12 cellular contexts compared by ENCODE assay signal in the genomic region with DNA sequence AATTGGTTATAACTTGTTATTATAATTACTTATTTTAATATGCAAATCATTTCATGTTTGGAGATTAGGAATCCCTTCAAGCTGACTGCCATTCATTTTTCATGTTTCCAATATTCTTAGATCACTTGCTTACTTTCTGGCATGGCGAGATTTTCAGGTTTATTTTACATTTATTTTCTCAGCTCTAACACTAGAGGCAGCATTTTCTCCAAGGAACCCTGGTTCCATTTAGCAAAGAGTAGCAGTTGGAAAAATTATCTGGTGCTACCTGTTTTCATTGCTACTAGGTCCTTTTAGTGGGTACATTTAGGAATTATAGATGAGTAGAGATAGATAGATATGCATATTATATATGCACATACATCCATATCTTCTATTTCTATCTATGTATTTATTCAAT.
DNase-seq lines count a peak whose midpoint lies in the region; TF ChIP-seq lines count a peak whose summit lies in the region.
"Had no signal": no experiment of that assay in that cellular context is flagged by ENCODE, and none has a peak within 500 bp of the region (broad histone marks: within the 10 kb centered on the region; RNA-seq: fewer than 3 reads in every experiment).

No MANE protein-coding gene starts in this region.

- H3K4me3 Mint-ChIP-seq in chondrocyte (ENCODE audit: unreplicated experiment) (no peak overlapping the region), osteocyte (ENCODE audit: unreplicated experiment) (no peak overlapping the region)

- no peaks in the 10 kb centered on the region for H3K36me3 Mint-ChIP-seq in chondrocyte (ENCODE audit: low read depth)
- H3K36me3 Mint-ChIP-seq in osteocyte (ENCODE audit: unreplicated experiment) = no peaks in the 10 kb centered on the region

- H3K4me1 Mint-ChIP-seq in chondrocyte (ENCODE audit: low read depth) = peaks cover 3% of the 10 kb centered on the region
- H3K4me1 Mint-ChIP-seq in osteocyte (ENCODE audit: unreplicated experiment) = no peaks in the 10 kb centered on the region

- H3K9me3 Mint-ChIP-seq in chondrocyte (ENCODE audit: low read depth) = peaks cover 6% of the 10 kb centered on the region
- peaks cover 3% of the 10 kb centered on the region for H3K9me3 Mint-ChIP-seq in osteocyte (ENCODE audit: unreplicated experiment)

- H3K27me3 Mint-ChIP-seq in chondrocyte (ENCODE audit: low read depth) (no peaks in the 10 kb centered on the region), osteocyte (ENCODE audit: unreplicated experiment) (no peaks in the 10 kb centered on the region)

- H3K27ac Mint-ChIP-seq in chondrocyte (ENCODE audit: unreplicated experiment) = no peak overlapping the region
- no peak overlapping the region for H3K27ac Mint-ChIP-seq in osteocyte (ENCODE audit: unreplicated experiment)

- DNase-seq in NCI-H2171 treated with DMSO at 0.1 percent for 48 hours (lab: John Stamatoyannopoulos, UW) (peak; percentile 0), NCI-H2171 (lab: John Stamatoyannopoulos, UW) (no peak), chondrocyte (ENCODE audit: low spot score) (no peak), osteocyte (ENCODE audit: extremely low spot score, unreplicated experiment) (no peak), cortex of kidney (lab: John Stamatoyannopoulos, UW) (no peak), NCI-H1048 (lab: John Stamatoyannopoulos, UW) (no peak)
- no peak for DNase-seq in stimulated activated CD4-positive, alpha-beta T cell treated with anti-CD3 and anti-CD28 coated beads, Interleukin-4, amount 100 ng/mL, for 1 hour
- DNase-seq: activated effector memory CD4-positive, alpha-beta T cell treated with anti-CD3 and anti-CD28 coated beads, Interleukin-2, amount 50 U/mL, for 16 hours; GDM1; NCI-H748 treated with DMSO at 0.1 percent for 48 hours; upper lobe of left lung had no signal

- peak; percentile 47 for TF ChIP-seq CTCF in LNCAP (IDR thresholded peaks at IDR 0.05)
- peak; percentile 68 for TF ChIP-seq CTCF in chondrocyte (IDR thresholded peaks at IDR 0.05)
- peak; percentile 33 for TF ChIP-seq CTCF in osteocyte (IDR thresholded peaks at IDR 0.05)
